23 cellular contexts compared by ENCODE assay signal in genomic region chr2:212392048-212392447, GRCh38.
A peak's percentile ranks its signal among the peaks of the same experiment; 100 is the strongest.
DNase-seq lines count a peak whose midpoint lies in the region; ATAC-seq, FAIRE-seq and TF ChIP-seq lines count a peak whose summit lies in the region.
"Had no signal": no experiment of that assay in that cellular context is flagged by ENCODE, and none has a peak within 500 bp of the region (broad histone marks: within the 10 kb centered on the region; RNA-seq: fewer than 3 reads in every experiment).

No MANE protein-coding gene starts in this region.

- H3K4me3 ChIP-seq in bronchial epithelial cell (ENCODE audit: low read depth, low read length): no peak overlapping the region
- H3K4me3 ChIP-seq: HAP-1, K562, tibial nerve had no signal

- no peaks in the 10 kb centered on the region for H3K36me3 ChIP-seq in bronchial epithelial cell (ENCODE audit: control insufficient read depth, insufficient read depth, low read length)
- H3K36me3 ChIP-seq: HAP-1, tibial nerve had no signal

- no peak for TF ChIP-seq CTCF in bronchial epithelial cell (IDR thresholded peaks at IDR 0.05; ENCODE audit: insufficient read depth, low read length, severe bottlenecking)

- DNase-seq in EL: peak; percentile 72
- peak; percentile 10 for DNase-seq in M059J (ENCODE audit: low read depth)
- DNase-seq in bronchial epithelial cell (ENCODE audit: low read depth): peak; percentile 85
- DNase-seq in non-pigmented ciliary epithelial cell (ENCODE audit: low read depth): peak; percentile 18
- DNase-seq in kidney glomerular epithelial cell (lab: John Stamatoyannopoulos, UW): no peak
- DNase-seq in NCI-H2107 treated with DMSO at 0.1 percent for 48 hours (lab: John Stamatoyannopoulos, UW; ENCODE audit: unreplicated experiment): no peak
- DNase-seq in SW 1271 (lab: John Stamatoyannopoulos, UW): no peak
- DNase-seq: activated CD4-positive, alpha-beta T cell treated with anti-CD3 and anti-CD28 coated beads, Interleukin-2, amount 10 ng/mL, durations not matched to agents 7 days and 5 days; Calu3; effector CD8-positive, alpha-beta T cell; hypothalamus; mesendoderm; naive thymus-derived CD8-positive, alpha-beta T cell; NCI-H2029 treated with DMSO at 0.1 percent for 48 hours; NCI-H510A treated with DMSO at 0.1 percent for 48 hours; SHP77; stimulated activated CD4-positive, alpha-beta T cell treated with anti-CD3 and anti-CD28 coated beads, Interleukin-2, amount 100 ng/mL, for 24 hours; stimulated activated naive CD8-positive, alpha-beta T cell treated with anti-CD3 and anti-CD28 coated beads, Interleukin-15, Interleukin-2, amounts not matched to agents 100 U/mL and 50 U/mL, for 24 hours; T-helper 1 cell had no signal

- FAIRE-seq in bronchial epithelial cell (lab: Jason Lieb, UNC): no peak
- FAIRE-seq: K562 had no signal

- no peak for ATAC-seq in GM21619 (IDR thresholded peaks at IDR 0.05; ENCODE audit: unreplicated experiment)
- ATAC-seq: K562; naive thymus-derived CD8-positive, alpha-beta T cell; stimulated activated naive CD8-positive, alpha-beta T cell treated with anti-CD3 and anti-CD28 coated beads, Interleukin-15, Interleukin-2, amounts not matched to agents 100 U/mL and 50 U/mL, for 24 hours had no signal

- H3K27me3 ChIP-seq in bronchial epithelial cell (ENCODE audit: control insufficient read depth, insufficient read depth, low read length): no peaks in the 10 kb centered on the region
- H3K27me3 ChIP-seq: tibial nerve had no signal

Comparison
In these comparisons a context has a peak if more than half of its experiments do, and no peak if none do; other contexts are left out.
1. DNase-seq: peak in EL (single experiment), M059J (single experiment), bronchial epithelial cell (single experiment) and non-pigmented ciliary epithelial cell (single experiment); none in kidney glomerular epithelial cell (single experiment), NCI-H2107 treated with DMSO at 0.1 percent for 48 hours (single experiment) and SW 1271 (0 of 2).